8 cellular contexts compared by ENCODE assay signal in the genomic region with DNA sequence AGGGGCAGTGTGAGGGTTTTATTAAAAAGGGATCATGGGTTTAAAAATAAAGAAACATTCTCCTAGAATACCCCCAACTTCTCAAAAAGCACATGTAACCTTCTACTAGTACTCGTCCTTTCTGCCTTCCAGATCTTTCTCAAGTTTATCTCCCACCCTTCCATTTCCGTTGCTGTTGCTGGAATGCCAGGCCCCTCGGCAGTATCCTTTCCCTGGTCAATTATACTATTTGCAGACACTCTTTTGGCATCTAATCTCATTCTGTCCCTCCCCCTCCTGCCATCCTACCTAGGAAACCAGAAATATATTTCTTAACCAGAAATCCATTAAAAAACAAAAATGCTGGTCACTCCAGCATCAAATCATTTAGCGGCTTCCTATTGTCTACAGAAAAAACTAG.
"Had no signal": no experiment of that assay in that cellular context is flagged by ENCODE, and none has a peak within 500 bp of the region (broad histone marks: within the 10 kb centered on the region; RNA-seq: fewer than 3 reads in every experiment).

No MANE protein-coding gene starts in this region.

- H3K4me3 ChIP-seq: GM23248 had no signal

- H3K4me1 Mint-ChIP-seq: H9 had no signal

- H3K27me3 Mint-ChIP-seq: IgD-negative memory B cell had no signal

- H3K27ac Mint-ChIP-seq: H9, IgD-negative memory B cell had no signal

- H3K4me2 ChIP-seq: KMS-11 had no signal

- DNase-seq: GM23248, H9, HCEC 1CT, Karpas-422, KBM-7 had no signal

- ATAC-seq: HepG2 had no signal

- H2AFZ ChIP-seq: GM23248 had no signal

- H3K4me3 Mint-ChIP-seq: H9, IgD-negative memory B cell had no signal

- H3K27ac ChIP-seq: GM23248, KMS-11 had no signal
